In genomic region chr13:43979492-43979891, GRCh38 we compare ENCODE assay signal across 20 cellular contexts.
"Had no signal": no experiment of that assay in that cellular context is flagged by ENCODE, and none has a peak within 500 bp of the region (broad histone marks: within the 10 kb centered on the region; RNA-seq: fewer than 3 reads in every experiment).

No MANE protein-coding gene starts in this region.

- DNase-seq: cerebellar nuclear complex; dorsolateral prefrontal cortex; effector CD4-positive, alpha-beta T cell; glutamatergic neuron; heart right ventricle; hypothalamus; immature natural killer cell; left ventricle myocardium superior; lower lobe of right lung; natural killer cell; right cardiac atrium; sigmoid colon; small intestine; stimulated activated CD4-positive, alpha-beta T cell treated with anti-CD3 and anti-CD28 coated beads, Interleukin-15, amount 100 ng/mL, for 24 hours; stimulated activated CD4-positive, alpha-beta T cell treated with anti-CD3 and anti-CD28 coated beads, Interleukin-2, amount 100 ng/mL, for 48 hours; stimulated activated naive B cell treated with anti-CD40 and anti-IgM and Interleukin-4, amounts not matched to agents 10 μg/mL and 1 μg/mL and 100 μg/mL, for 72 hours; thyroid gland; trophoblast cell had no signal

- H3K4me3 ChIP-seq: dorsolateral prefrontal cortex, gastroesophageal sphincter, heart right ventricle, lower lobe of right lung, sigmoid colon, thyroid gland, vagina had no signal
